ENCODE assay signal across 8 cellular contexts in the genomic region with DNA sequence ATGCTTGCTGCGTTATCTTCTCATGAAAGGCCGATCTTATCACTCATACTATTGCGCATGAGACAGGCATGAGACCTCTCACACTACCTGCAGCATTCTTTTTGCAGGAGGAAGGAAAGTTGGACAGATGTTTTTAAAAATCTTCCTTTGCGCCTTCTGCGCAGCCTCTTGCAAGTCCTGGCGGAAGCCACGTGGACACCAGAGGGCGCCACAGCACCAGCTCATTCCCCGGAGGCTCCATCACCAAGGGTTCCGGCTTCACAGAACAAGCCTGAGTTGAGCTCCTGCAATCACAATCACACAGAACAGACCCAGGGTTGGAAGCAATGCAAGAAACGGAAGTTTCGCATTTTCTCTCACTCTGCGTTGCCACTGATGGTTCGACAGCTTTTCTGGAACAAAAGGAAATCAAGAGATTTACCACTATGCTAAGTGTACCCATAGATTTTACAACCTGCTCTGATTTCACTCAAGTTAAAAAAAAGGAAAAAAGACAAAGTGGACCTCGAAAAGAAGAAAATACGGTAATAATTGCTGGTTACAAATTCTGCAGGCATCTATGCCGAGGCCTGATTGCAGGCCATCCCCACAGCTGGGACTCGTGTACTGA.
A peak's percentile ranks its signal among the peaks of the same experiment; 100 is the strongest.
DNase-seq lines count a peak whose midpoint lies in the region; ATAC-seq lines count a peak whose summit lies in the region.

No MANE protein-coding gene starts in this region.

- peaks cover 3% of the 10 kb centered on the region for H3K27me3 ChIP-seq in right cardiac atrium (ENCODE audit: control insufficient read depth, insufficient read depth)

- ATAC-seq in right cardiac atrium (peak; percentile 88 to 94), HG03108 (IDR thresholded peaks at IDR 0.05; ENCODE audit: unreplicated experiment) (no peak)

- H3K27ac ChIP-seq in right cardiac atrium (ENCODE audit: low read length) = no peak overlapping the region

- intact Hi-C loops in right cardiac atrium (cut with DNase I) = loop anchor here (1.0 to 10.0 kb wide), 6 partner anchors 315 to 518 kb away; no protein-coding TSS in a partner anchor

- 18% methylated on average over 18 of the region's 18 CpGs for WGBS in right cardiac atrium

- no peak overlapping the region for H3K4me3 ChIP-seq in right cardiac atrium (ENCODE audit: low read length)

- no peaks in the 10 kb centered on the region for H3K4me1 ChIP-seq in right cardiac atrium (ENCODE audit: control insufficient read depth, insufficient read depth, low read length)

- DNase-seq in ELF-1 (ENCODE audit: low read depth, low spot score) = peak; percentile 96
- DNase-seq in HCEC 1CT = peak; percentile 57
- DNase-seq in NCI-H1092 treated with DMSO at 0.1 percent for 48 hours (lab: John Stamatoyannopoulos, UW) = peak; percentile 26
- peak; percentile 41 for DNase-seq in T-helper 22 cell (ENCODE audit: low read depth)
- peak; percentile 2 to 96 (median 82) for DNase-seq in anterior cingulate cortex (lab: John Stamatoyannopoulos, UW)
- DNase-seq in right cardiac atrium = peak; percentile 88 to 95 (median 94)
- peak; percentile 73 for DNase-seq in renal cortical epithelial cell (ENCODE audit: low read depth)

- no peaks in the 10 kb centered on the region for H3K9me3 ChIP-seq in right cardiac atrium (ENCODE audit: control insufficient read depth, low read length)

Comparison
In these comparisons a context has a peak if more than half of its experiments do, and no peak if none do; other contexts are left out.
1. DNase-seq: peak in every context shown above with its lines; median percentile 96 in ELF-1; 94 in right cardiac atrium; 82 in anterior cingulate cortex; 73 in renal cortical epithelial cell; 57 in HCEC 1CT; 41 in T-helper 22 cell; 26 in NCI-H1092 treated with DMSO at 0.1 percent for 48 hours.